1 cellular context compared by ENCODE assay signal in the genomic region with DNA sequence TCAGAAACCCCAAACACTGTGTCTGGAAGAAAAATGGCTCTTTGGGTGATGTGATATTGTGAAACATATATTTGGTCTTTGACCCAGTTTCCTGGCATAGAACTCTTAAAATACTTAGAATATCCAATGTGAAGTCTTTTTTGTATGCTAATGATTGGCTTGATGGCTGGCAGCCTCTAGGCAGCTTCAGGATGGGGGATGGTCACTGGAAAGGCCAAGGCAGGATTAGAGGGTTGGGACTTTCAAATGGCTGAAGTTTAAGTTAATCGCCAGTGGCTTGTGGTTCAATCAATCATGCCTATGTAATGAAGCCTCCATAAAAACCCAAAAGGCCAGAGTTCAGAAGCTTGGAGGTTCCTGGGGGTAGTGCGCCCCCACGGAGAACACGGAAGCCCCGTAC.
TF ChIP-seq lines count a peak whose summit lies in the region.

No MANE protein-coding gene starts in this region.

TF ChIP-seq in WTC11, 78 proteins besides CTCF, POLR2A, EP300 and RAD21 (continued from another document):
- TF ChIP-seq, protein P1, sequence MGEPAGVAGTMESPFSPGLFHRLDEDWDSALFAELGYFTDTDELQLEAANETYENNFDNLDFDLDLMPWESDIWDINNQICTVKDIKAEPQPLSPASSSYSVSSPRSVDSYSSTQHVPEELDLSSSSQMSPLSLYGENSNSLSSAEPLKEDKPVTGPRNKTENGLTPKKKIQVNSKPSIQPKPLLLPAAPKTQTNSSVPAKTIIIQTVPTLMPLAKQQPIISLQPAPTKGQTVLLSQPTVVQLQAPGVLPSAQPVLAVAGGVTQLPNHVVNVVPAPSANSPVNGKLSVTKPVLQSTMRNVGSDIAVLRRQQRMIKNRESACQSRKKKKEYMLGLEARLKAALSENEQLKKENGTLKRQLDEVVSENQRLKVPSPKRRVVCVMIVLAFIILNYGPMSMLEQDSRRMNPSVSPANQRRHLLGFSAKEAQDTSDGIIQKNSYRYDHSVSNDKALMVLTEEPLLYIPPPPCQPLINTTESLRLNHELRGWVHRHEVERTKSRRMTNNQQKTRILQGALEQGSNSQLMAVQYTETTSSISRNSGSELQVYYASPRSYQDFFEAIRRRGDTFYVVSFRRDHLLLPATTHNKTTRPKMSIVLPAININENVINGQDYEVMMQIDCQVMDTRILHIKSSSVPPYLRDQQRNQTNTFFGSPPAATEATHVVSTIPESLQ (CRISPR knock-in tag; IDR thresholded peaks at IDR 0.05): no peak
- TF ChIP-seq MYBL2 (CRISPR knock-in tag; IDR thresholded peaks at IDR 0.05) (no peak), MLX (CRISPR knock-in tag; IDR thresholded peaks at IDR 0.05) (no peak), RELA (CRISPR knock-in tag; IDR thresholded peaks at IDR 0.05; ENCODE audit: borderline replicate concordance) (no peak)
TF ChIP-seq in WTC11: peak in this region for 0.
